ENCODE assay signal across 7 cellular contexts in the genomic region with DNA sequence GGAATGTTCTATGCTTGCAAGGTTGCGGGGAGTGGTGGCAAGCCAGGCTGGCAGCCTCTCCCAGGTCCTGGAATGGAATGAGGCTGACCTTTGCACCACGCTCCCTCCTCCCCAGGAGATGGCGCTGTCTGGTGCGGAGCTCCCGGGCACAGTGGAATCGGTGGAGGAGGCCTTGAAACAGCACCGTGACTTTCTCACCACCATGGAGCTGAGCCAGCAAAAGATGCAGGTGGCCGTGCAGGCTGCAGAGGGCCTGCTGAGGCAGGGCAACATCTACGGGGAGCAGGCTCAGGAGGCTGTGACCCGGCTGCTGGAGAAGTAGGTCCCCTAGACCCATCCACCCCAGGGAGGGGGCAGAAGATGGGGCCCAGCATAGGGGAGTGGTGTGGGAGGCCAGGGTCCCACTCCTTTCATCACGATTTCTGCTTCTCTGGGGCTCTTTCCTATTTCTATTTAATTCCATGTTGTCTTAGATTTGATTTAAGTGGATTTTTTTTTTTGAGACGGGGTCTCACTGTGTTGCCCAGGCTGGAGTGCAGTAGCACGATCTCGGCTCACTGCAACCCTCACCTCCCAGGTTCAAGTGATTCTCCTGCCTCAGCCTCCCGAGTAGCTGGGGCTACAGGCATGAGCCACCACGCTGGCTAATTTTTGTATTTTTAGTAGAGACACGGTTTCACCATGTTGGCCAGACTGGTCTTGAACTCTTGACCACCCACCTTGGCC. TPM values are rescaled to one million over a fixed set of nuclear protein-coding genes. Genes with fewer than 3 reads are reported as not detected.
DNase-seq lines count a peak whose midpoint lies in the region; TF ChIP-seq lines count a peak whose summit lies in the region.

No MANE protein-coding gene starts in this region.

- CTCF ChIA-PET in GM10248 (lab: Yijun Ruan, JAX) (interaction anchor here (0.7 to 4.1 kb wide), 14 partner anchors 8 to 112 kb away, joined by 3 to 23 read pairs (median 4); a partner anchor contains a TSS), SK-N-SH (lab: Yijun Ruan, JAX) (interaction anchor here (0.6 to 2.1 kb wide), 20 partner anchors 11 to 1650 kb away, joined by 3 to 11 read pairs (median 4); no protein-coding TSS in a partner anchor)

- no peaks in the 10 kb centered on the region for H3K9me3 ChIP-seq in SK-N-SH

- no peak overlapping the region for H3K4me3 ChIP-seq in SK-N-SH (ENCODE audit: low read depth in 2 of 2, low read length in 1 of 2)
- no peak overlapping the region for H3K4me3 ChIP-seq in astrocyte of the spinal cord (ENCODE audit: low read depth, low read length)

- H3K27me3 ChIP-seq in SK-N-SH (ENCODE audit: insufficient read depth), result no peaks in the 10 kb centered on the region

- no peak overlapping the region for H3K27ac ChIP-seq in SK-N-SH (ENCODE audit: low read depth in 2 of 2, low read length in 1 of 2)

- no peaks in the 10 kb centered on the region; a peak in 1 of 4 replicates for H3K4me1 ChIP-seq in SK-N-SH (ENCODE audit: control insufficient read depth in 1 of 2, insufficient read depth in 2 of 2, low read depth in 1 of 2, low read length in 1 of 2)

- POLR2A ChIA-PET in GM10248 (lab: Yijun Ruan, JAX), result no interaction called here
- POLR2A ChIA-PET in SK-N-SH (lab: Yijun Ruan, JAX), result no interaction called here

- no peaks in the 10 kb centered on the region for H3K9me2 ChIP-seq in SK-N-SH

- TF ChIP-seq RAD21 in SK-N-SH (IDR thresholded peaks at IDR 0.05; ENCODE audit: low read length), result peak; percentile 63

- no peaks in the 10 kb centered on the region for H4K20me1 ChIP-seq in SK-N-SH (ENCODE audit: insufficient read depth)

- no peak overlapping the region for H3K4me2 ChIP-seq in SK-N-SH

- in situ Hi-C loops in astrocyte of the spinal cord (cut with HindIII; ENCODE audit: low sequenced_read_pairs), result no loop called here

- no peaks in the 10 kb centered on the region for H3K79me2 ChIP-seq in SK-N-SH (ENCODE audit: insufficient read depth)

- no peak for TF ChIP-seq EP300 in SK-N-SH (IDR thresholded peaks at IDR 0.05; ENCODE audit: borderline replicate concordance in 1 of 2, low read depth in 1 of 2, low read length in 1 of 2)

- no peaks in the 10 kb centered on the region for H3K36me3 ChIP-seq in SK-N-SH (replicated peaks in 1 of 2; ENCODE audit: control insufficient read depth in 1 of 2, insufficient read depth in 2 of 2, low read length in 1 of 2)

- DNase-seq in GM10248 (ENCODE audit: extremely low spot score) (peak; percentile 68), NCI-H1092 (lab: John Stamatoyannopoulos, UW) (peak; percentile 40), SK-N-SH (peak; percentile 83), astrocyte of the spinal cord (ENCODE audit: low read depth, low spot score) (peak; percentile 31), iPS-NIHi7 (ENCODE audit: extremely low spot score) (peak; percentile 87), mesenteric fat pad (ENCODE audit: low spot score) (no peak)
- peak; percentile 17 to 43 (median 39) for DNase-seq in stimulated activated CD4-positive, alpha-beta T cell treated with anti-CD3 and anti-CD28 coated beads, TNF-alpha, amount 100 ng/mL, for 48 hours (ENCODE audit: low read depth in 3 of 3)

- TF ChIP-seq CTCF in GM10248 (IDR thresholded peaks at IDR 0.05; ENCODE audit: control extremely low read depth, extremely low read depth, low read depth, missing control alignments) (peak; percentile 73), SK-N-SH (IDR thresholded peaks at IDR 0.05) (peak; percentile 74), astrocyte of the spinal cord (IDR thresholded peaks at IDR 0.05; ENCODE audit: low read depth, low read length) (peak; percentile 71)

- 47% methylated on average over 16 of the region's 17 CpGs for whole genome bisulfite sequencing in SK-N-SH (ENCODE audit: low lambda C conversion rate)

- no peaks in the 10 kb centered on the region for H3F3A ChIP-seq in SK-N-SH (replicated peaks; ENCODE audit: insufficient read depth)

- no peak overlapping the region for H3K9ac ChIP-seq in SK-N-SH

- peak overlapping the region; percentile 37; the same call in 1 of the 2 replicates for H2AFZ ChIP-seq in SK-N-SH (ENCODE audit: low read depth)

TF ChIP-seq in SK-N-SH, 30 proteins besides CTCF, POLR2A, EP300 and RAD21:
- no peak for TF ChIP-seq FOSL2 (IDR thresholded peaks at IDR 0.05; ENCODE audit: borderline replicate concordance, low read depth)
- no peak for TF ChIP-seq RFX5 (IDR thresholded peaks at IDR 0.05; ENCODE audit: low read length)
- peak; percentile 70 for TF ChIP-seq SMC3 (IDR thresholded peaks at IDR 0.05; ENCODE audit: low read depth, low read length)
- TF ChIP-seq, protein P1, sequence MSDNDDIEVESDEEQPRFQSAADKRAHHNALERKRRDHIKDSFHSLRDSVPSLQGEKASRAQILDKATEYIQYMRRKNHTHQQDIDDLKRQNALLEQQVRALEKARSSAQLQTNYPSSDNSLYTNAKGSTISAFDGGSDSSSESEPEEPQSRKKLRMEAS (IDR thresholded peaks at IDR 0.05; ENCODE audit: low read depth), result no peak
- TF ChIP-seq CHD2 (IDR thresholded peaks at IDR 0.05; ENCODE audit: low read length, partially characterized antibody), result no peak
- TF ChIP-seq TAF1 (IDR thresholded peaks at IDR 0.05; ENCODE audit: borderline replicate concordance, low read depth, low read length), result no peak

RNA-seq across cellular contexts. Expression of a gene that starts 53.2 kb away (rescaled TPM):
- polyA plus RNA-seq in SK-N-SH (2012; rRNA removed), result 49.1 and 62.7 TPM in 2 replicates
- polyA plus RNA-seq in SK-N-SH (2012; cell fraction: cytosol; rRNA removed), result 18.1 and 37.6 TPM in 2 replicates
- 93.4 and 94.6 TPM in 2 replicates for polyA plus RNA-seq in SK-N-SH (2012; cell fraction: nucleus; rRNA removed)
- total RNA-seq in mesenteric fat pad, result 54.3 TPM

RNA-seq across cellular contexts. Expression of a gene that starts 56.7 kb away (rescaled TPM):
- 2.8 and 3.1 TPM in 2 replicates for polyA plus RNA-seq in SK-N-SH (2012; rRNA removed)
- polyA plus RNA-seq in SK-N-SH (2012; cell fraction: cytosol; rRNA removed), result 1.6 and 3.1 TPM in 2 replicates
- polyA plus RNA-seq in SK-N-SH (2012; cell fraction: nucleus; rRNA removed), result 4.8 and 5.0 TPM in 2 replicates
- 6.1 TPM for total RNA-seq in mesenteric fat pad

RNA-seq across cellular contexts. Expression of a gene that starts 57.9 kb away (rescaled TPM):
- 69.7 and 85.9 TPM in 2 replicates for polyA plus RNA-seq in SK-N-SH (2012; rRNA removed)
- 31.1 and 52.7 TPM in 2 replicates for polyA plus RNA-seq in SK-N-SH (2012; cell fraction: cytosol; rRNA removed)
- 44.1 and 51.8 TPM in 2 replicates for polyA plus RNA-seq in SK-N-SH (2012; cell fraction: nucleus; rRNA removed)
- total RNA-seq in mesenteric fat pad, result 141 TPM
